10 cellular contexts compared by ENCODE assay signal in genomic region chr2:230913406-230913805, GRCh38. TPM values are rescaled to one million over a fixed set of nuclear protein-coding genes. Genes with fewer than 3 reads are reported as not detected.
A peak's percentile ranks its signal among the peaks of the same experiment; 100 is the strongest.
DNase-seq lines count a peak whose midpoint lies in the region; ATAC-seq and TF ChIP-seq lines count a peak whose summit lies in the region.
"Had no signal": no experiment of that assay in that cellular context is flagged by ENCODE, and none has a peak within 500 bp of the region (broad histone marks: within the 10 kb centered on the region; RNA-seq: fewer than 3 reads in every experiment).

No MANE protein-coding gene starts in this region.

- H3K27ac ChIP-seq in DND-41 (ENCODE audit: low read length) (no peak overlapping the region), right lobe of liver (no peak overlapping the region)
- H3K27ac ChIP-seq: upper lobe of left lung had no signal

- no peak overlapping the region for H2AFZ ChIP-seq in DND-41 (ENCODE audit: low read depth, low read length)

- intact Hi-C loops in right lobe of liver (cut with DNase I): no loop called here

- DNase-seq in DND-41 (peak; percentile 27), right lobe of liver (peak in 2 of 3 donors; percentile 14 to 31), NCI-H1105 treated with DMSO at 0.1 percent for 48 hours (lab: John Stamatoyannopoulos, UW) (no peak), omental fat pad (ENCODE audit: low spot score) (no peak)
- peak; percentile 47 for DNase-seq in activated CD8-positive, alpha-beta memory T cell treated with anti-CD3 and anti-CD28 coated beads, Interleukin-2, amount 50 U/mL, for 48 hours

- TF ChIP-seq CTCF in DND-41 (IDR thresholded peaks at IDR 0.05; ENCODE audit: borderline replicate concordance, extremely low read depth, low read length, poor library complexity, severe bottlenecking) (peak; percentile 58), right lobe of liver (IDR thresholded peaks at IDR 0.05) (peak in 3 of 4 donors; percentile 14 to 25 (median 21)), omental fat pad (IDR thresholded peaks at IDR 0.05) (no peak)

- H4K20me1 ChIP-seq in DND-41 (ENCODE audit: insufficient read depth, low read length): no peaks in the 10 kb centered on the region; the same call in 1 of the 2 replicates

- H3K27me3 ChIP-seq in DND-41 (ENCODE audit: insufficient read depth, low read length, poor library complexity) (peaks cover 25% of the 10 kb centered on the region), right lobe of liver (no peaks in the 10 kb centered on the region)
- H3K27me3 ChIP-seq: upper lobe of left lung had no signal

- H3K9me3 ChIP-seq in DND-41 (ENCODE audit: insufficient read depth, low read length, severe bottlenecking) (no peaks in the 10 kb centered on the region), right lobe of liver (no peaks in the 10 kb centered on the region)
- H3K9me3 ChIP-seq: upper lobe of left lung had no signal

- H3K36me3 ChIP-seq in DND-41 (ENCODE audit: insufficient read depth, low read length) (no peaks in the 10 kb centered on the region), right lobe of liver (no peaks in the 10 kb centered on the region)
- H3K36me3 ChIP-seq: upper lobe of left lung had no signal

- H3K4me1 ChIP-seq in DND-41 (ENCODE audit: insufficient read depth, low read length) (no peaks in the 10 kb centered on the region), right lobe of liver (no peaks in the 10 kb centered on the region)

- no peak overlapping the region for H3K4me3 ChIP-seq in DND-41 (ENCODE audit: low read depth in 1 of 2, low read length in 2 of 2)
- no peak overlapping the region for H3K4me3 ChIP-seq in right lobe of liver
- H3K4me3 ChIP-seq: upper lobe of left lung had no signal

- 82% methylated on average over 2 of the region's 2 CpGs for WGBS in right lobe of liver (ENCODE audit: insufficient coverage, low coverage, low lambda C conversion rate, missing lambda C conversion rate)

- ATAC-seq in DND-41 (ENCODE audit: insufficient read depth, low read depth) (peak; percentile 78; the same call in 2 of the 3 replicates), HG02973 (IDR thresholded peaks at IDR 0.05; ENCODE audit: unreplicated experiment) (peak; percentile 50), right lobe of liver (peak in 3 of 4 donors; percentile 29 to 46 (median 39)), omental fat pad (ENCODE audit: low FRiP score) (no peak), GM21576 (IDR thresholded peaks at IDR 0.05; ENCODE audit: unreplicated experiment) (no peak), HG02763 (IDR thresholded peaks at IDR 0.05; ENCODE audit: unreplicated experiment) (no peak)
- ATAC-seq: Panc1 had no signal

- no peak for TF ChIP-seq POLR2A in right lobe of liver (IDR thresholded peaks at IDR 0.05)

- no peaks in the 10 kb centered on the region for H3K79me2 ChIP-seq in DND-41 (ENCODE audit: insufficient read depth, low read length)

- no peak overlapping the region for H3K9ac ChIP-seq in DND-41 (ENCODE audit: low read depth, low read length)

- no peak overlapping the region for H3K4me2 ChIP-seq in DND-41 (ENCODE audit: insufficient read depth, low read length)

RNA-seq across cellular contexts. Expression of gene GPR55, which starts 11.6 kb away (rescaled TPM):
- under 1 TPM in 3 of 6 experiments, not detected in 3; 0.06 to 0.12 (median 0.07) TPM for total RNA-seq in right lobe of liver
- under 1 TPM in 2 of 4 donors, not detected in 2; 0.12 to 0.19 TPM for total RNA-seq in omental fat pad

RNA-seq across cellular contexts. Expression of gene ITM2C, which starts 48.7 kb away (rescaled TPM):
- total RNA-seq in right lobe of liver: 10 to 100 TPM; 11.1 to 26.9 (median 24.2) TPM
- total RNA-seq in omental fat pad: 10 to 100 TPM; 17.9 to 35.9 (median 28.8) TPM

Comparison
In these comparisons a context has a peak if more than half of its experiments do, and no peak if none do; other contexts are left out.
1. ATAC-seq: peak in DND-41 (single experiment), HG02973 (single experiment) and right lobe of liver (3 of 4); none in omental fat pad (single experiment), GM21576 (single experiment) and HG02763 (single experiment).
2. DNase-seq: peak in DND-41 (single experiment), activated CD8-positive, alpha-beta memory T cell treated with anti-CD3 and anti-CD28 coated beads, Interleukin-2, amount 50 U/mL, for 48 hours (single experiment) and right lobe of liver (2 of 3); none in NCI-H1105 treated with DMSO at 0.1 percent for 48 hours (single experiment) and omental fat pad (single experiment).
3. CTCF ChIP-seq: peak in DND-41 (single experiment) and right lobe of liver (3 of 4); none in omental fat pad (0 of 3).